Comparison of ENCODE assay signal across 1 cellular context in the genomic region with DNA sequence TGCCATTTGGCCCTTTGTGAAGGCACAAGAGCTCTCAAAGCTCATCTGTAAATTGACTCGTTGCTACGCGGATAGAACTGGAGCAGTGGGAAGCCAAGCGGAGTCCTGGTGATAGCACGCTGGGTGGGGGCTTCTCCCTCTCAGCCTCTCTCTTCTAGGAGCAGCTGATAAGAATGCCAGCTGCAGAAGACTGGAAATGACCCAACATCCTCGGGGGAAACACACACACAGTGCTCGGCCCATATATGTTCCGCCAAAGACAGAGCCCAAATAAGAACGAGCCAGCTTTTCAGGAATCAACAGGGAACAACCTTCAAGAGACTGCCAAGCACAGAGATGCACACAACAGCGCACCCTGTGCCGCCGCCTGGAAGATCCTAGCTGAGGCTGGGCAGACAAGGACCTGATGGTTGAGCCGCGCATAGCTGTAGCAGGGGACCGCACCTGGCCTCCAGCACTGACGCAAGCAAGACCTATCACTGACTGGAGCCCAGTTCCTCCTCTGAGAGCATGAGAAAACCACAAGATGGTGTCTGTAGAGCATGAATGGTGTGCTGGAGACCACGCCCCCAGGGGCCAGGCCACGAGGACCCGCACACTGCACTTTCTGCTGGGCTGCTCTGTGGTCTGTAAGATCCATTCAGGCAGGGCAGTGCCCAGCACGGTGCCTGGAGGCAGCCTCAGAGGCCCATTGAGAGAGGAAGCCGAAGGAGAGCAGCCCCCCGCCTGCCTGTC.
TF ChIP-seq lines count a peak whose summit lies in the region.

No MANE protein-coding gene starts in this region.

TF ChIP-seq in GM23338, 12 proteins besides CTCF, POLR2A, EP300 and RAD21 (continued from another document):
- TF ChIP-seq STAT1 (IDR thresholded peaks at IDR 0.05; ENCODE audit: unreplicated experiment) (no peak), ZNF331 (CRISPR knock-in tag; IDR thresholded peaks at IDR 0.05; ENCODE audit: low read depth) (no peak), EZH2 (IDR thresholded peaks at IDR 0.05; ENCODE audit: low read depth, unreplicated experiment) (no peak), JUNB (IDR thresholded peaks at IDR 0.05; ENCODE audit: unreplicated experiment) (no peak)
TF ChIP-seq in GM23338: peak in this region for 0.
